ENCODE assay signal across 1 cellular context in genomic region chr3:186487819-186488218, GRCh38.
TF ChIP-seq lines count a peak whose summit lies in the region.

No MANE protein-coding gene starts in this region.

TF ChIP-seq in WTC11, 78 proteins besides CTCF, POLR2A, EP300 and RAD21 (continued from another document):
- TF ChIP-seq, protein P1, sequence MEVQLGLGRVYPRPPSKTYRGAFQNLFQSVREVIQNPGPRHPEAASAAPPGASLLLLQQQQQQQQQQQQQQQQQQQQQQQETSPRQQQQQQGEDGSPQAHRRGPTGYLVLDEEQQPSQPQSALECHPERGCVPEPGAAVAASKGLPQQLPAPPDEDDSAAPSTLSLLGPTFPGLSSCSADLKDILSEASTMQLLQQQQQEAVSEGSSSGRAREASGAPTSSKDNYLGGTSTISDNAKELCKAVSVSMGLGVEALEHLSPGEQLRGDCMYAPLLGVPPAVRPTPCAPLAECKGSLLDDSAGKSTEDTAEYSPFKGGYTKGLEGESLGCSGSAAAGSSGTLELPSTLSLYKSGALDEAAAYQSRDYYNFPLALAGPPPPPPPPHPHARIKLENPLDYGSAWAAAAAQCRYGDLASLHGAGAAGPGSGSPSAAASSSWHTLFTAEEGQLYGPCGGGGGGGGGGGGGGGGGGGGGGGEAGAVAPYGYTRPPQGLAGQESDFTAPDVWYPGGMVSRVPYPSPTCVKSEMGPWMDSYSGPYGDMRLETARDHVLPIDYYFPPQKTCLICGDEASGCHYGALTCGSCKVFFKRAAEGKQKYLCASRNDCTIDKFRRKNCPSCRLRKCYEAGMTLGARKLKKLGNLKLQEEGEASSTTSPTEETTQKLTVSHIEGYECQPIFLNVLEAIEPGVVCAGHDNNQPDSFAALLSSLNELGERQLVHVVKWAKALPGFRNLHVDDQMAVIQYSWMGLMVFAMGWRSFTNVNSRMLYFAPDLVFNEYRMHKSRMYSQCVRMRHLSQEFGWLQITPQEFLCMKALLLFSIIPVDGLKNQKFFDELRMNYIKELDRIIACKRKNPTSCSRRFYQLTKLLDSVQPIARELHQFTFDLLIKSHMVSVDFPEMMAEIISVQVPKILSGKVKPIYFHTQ (CRISPR knock-in tag; IDR thresholded peaks at IDR 0.05): no peak
- TF ChIP-seq RELA (CRISPR knock-in tag; IDR thresholded peaks at IDR 0.05; ENCODE audit: borderline replicate concordance) (no peak), ETV6 (CRISPR knock-in tag; IDR thresholded peaks at IDR 0.05) (no peak)
